9 cellular contexts compared by ENCODE assay signal in genomic region chr1:239951518-239952130, GRCh38.
DNase-seq lines count a peak whose midpoint lies in the region; ATAC-seq and TF ChIP-seq lines count a peak whose summit lies in the region.
"Had no signal": no experiment of that assay in that cellular context is flagged by ENCODE, and none has a peak within 500 bp of the region (broad histone marks: within the 10 kb centered on the region; RNA-seq: fewer than 3 reads in every experiment).

No MANE protein-coding gene starts in this region.

- H3K27me3 Mint-ChIP-seq in Caco-2 (ENCODE audit: insufficient read depth, unreplicated experiment): peaks cover 2% of the 10 kb centered on the region

- H3K4me3 Mint-ChIP-seq in Caco-2 (ENCODE audit: unreplicated experiment): no peak overlapping the region
- H3K4me3 Mint-ChIP-seq: T-helper 1 cell treated with Interleukin-12 subunit alpha and Interleukin-12 subunit beta and Interleukin-4 antibody, amounts not matched to agents 30 μg/mL and 1 μg/mL, for 36 hours had no signal

- no peak overlapping the region for H3K27ac Mint-ChIP-seq in Caco-2 (ENCODE audit: unreplicated experiment)
- H3K27ac Mint-ChIP-seq: T-helper 1 cell treated with Interleukin-12 subunit alpha and Interleukin-12 subunit beta and Interleukin-4 antibody, amounts not matched to agents 30 μg/mL and 1 μg/mL, for 36 hours had no signal

- POLR2A ChIA-PET in Caco-2 (lab: Charles Lee): no interaction called here

- H3K4me1 ChIP-seq in Caco-2: no peaks in the 10 kb centered on the region

- ATAC-seq in GM19452 (IDR thresholded peaks at IDR 0.05; ENCODE audit: unreplicated experiment): peak; percentile 66
- ATAC-seq in GM19328 (IDR thresholded peaks at IDR 0.05; ENCODE audit: unreplicated experiment): no peak

- in situ Hi-C loops in astrocyte of the cerebellum (cut with HindIII; ENCODE audit: low sequenced_read_pairs): no loop called here

- H3K4me3 ChIP-seq in Caco-2 (ENCODE audit: low read depth, low read length) (no peak overlapping the region), astrocyte of the cerebellum (ENCODE audit: low read depth, low read length) (no peak overlapping the region)

- DNase-seq in Caco-2: peak; percentile 65 to 68
- peak; percentile 69 to 79 for DNase-seq in Kasumi-1 (lab: John Stamatoyannopoulos, UW)
- peak; percentile 87 for DNase-seq in RPMI8226
- peak; percentile 54 for DNase-seq in astrocyte of the cerebellum (ENCODE audit: low read depth)
- DNase-seq in hypothalamus (lab: John Stamatoyannopoulos, UW): peak in 37 of 51 donors; percentile 2 to 80 (median 23)
- peak; percentile 39 for DNase-seq in smooth muscle cell of the brain vasculature (ENCODE audit: low read depth, low spot score)

- BruUV-seq in Caco-2 (replicated peaks; lab: Mats Ljungman, UMichigan): no TSS peak

- no peaks in the 10 kb centered on the region for H3K36me3 ChIP-seq in Caco-2 (ENCODE audit: control insufficient read depth, insufficient read depth, low read length)

- intact Hi-C loops in Caco-2 (cut with micrococcal nuclease; ENCODE audit: unreplicated experiment): loop anchor here (1.0 kb wide), 4 partner anchors 25 to 198 kb away; no protein-coding TSS in a partner anchor

- TF ChIP-seq CTCF in Caco-2 (IDR thresholded peaks at IDR 0.05; ENCODE audit: insufficient read depth in 1 of 2, low read depth in 1 of 2, low read length in 1 of 2, severe bottlenecking in 1 of 2, unreplicated experiment in 1 of 2): peak; percentile 68 to 74
- TF ChIP-seq CTCF in astrocyte of the cerebellum (IDR thresholded peaks at IDR 0.05; ENCODE audit: low read depth, low read length, missing control alignments): peak; percentile 81

- no peaks in the 10 kb centered on the region for H3K9me3 ChIP-seq in Caco-2

- CTCF ChIA-PET in Caco-2 (lab: Charles Lee): interaction anchor here (0.7 to 1.8 kb wide), 5 partner anchors 12 to 54 kb away, joined by 3 to 8 read pairs (median 5); no protein-coding TSS in a partner anchor

- no peaks in the 10 kb centered on the region for H3K36me3 Mint-ChIP-seq in Caco-2 (ENCODE audit: insufficient read depth, unreplicated experiment)

- no peaks in the 10 kb centered on the region for H3K27me3 ChIP-seq in Caco-2 (replicated peaks; ENCODE audit: control insufficient read depth, insufficient read depth, low read length)

- no peaks in the 10 kb centered on the region for H3K4me1 Mint-ChIP-seq in Caco-2 (ENCODE audit: low read depth, unreplicated experiment)

- H3K9me3 Mint-ChIP-seq in Caco-2 (ENCODE audit: unreplicated experiment): no peaks in the 10 kb centered on the region
- H3K9me3 Mint-ChIP-seq: T-helper 1 cell treated with Interleukin-12 subunit alpha and Interleukin-12 subunit beta and Interleukin-4 antibody, amounts not matched to agents 30 μg/mL and 1 μg/mL, for 36 hours had no signal

Comparison
In these comparisons a context has a peak if more than half of its experiments do, and no peak if none do; other contexts are left out.
1. DNase-seq: peak in every context shown above with its lines; median percentile 87 in RPMI8226; 74 in Kasumi-1; 66 in Caco-2; 54 in astrocyte of the cerebellum; 39 in smooth muscle cell of the brain vasculature; 23 in hypothalamus.